ENCODE assay signal across 14 cellular contexts in genomic region chr4:86855572-86855971, GRCh38. TPM values are rescaled to one million over a fixed set of nuclear protein-coding genes. Genes with fewer than 3 reads are reported as not detected.
DNase-seq lines count a peak whose midpoint lies in the region; ATAC-seq and TF ChIP-seq lines count a peak whose summit lies in the region.
"Had no signal": no experiment of that assay in that cellular context is flagged by ENCODE, and none has a peak within 500 bp of the region (broad histone marks: within the 10 kb centered on the region; RNA-seq: fewer than 3 reads in every experiment).

No MANE protein-coding gene starts in this region.

- H4K20me1 ChIP-seq in PC-9 (ENCODE audit: insufficient read depth): no peaks in the 10 kb centered on the region

- no TSS peak for BruUV-seq in PC-9 (replicated peaks; lab: Mats Ljungman, UMichigan)

- DNase-seq in DMS153 (lab: John Stamatoyannopoulos, UW) (peak; percentile 23), DMS153 treated with DMSO at 0.1 percent for 48 hours (lab: John Stamatoyannopoulos, UW; ENCODE audit: unreplicated experiment) (no peak), PC-9 (peak; percentile 24 to 78), fibroblast of mammary gland (ENCODE audit: low read depth) (peak; percentile 63), stromal cell of bone marrow (ENCODE audit: low read depth) (peak; percentile 50), erythroblast (lab: John Stamatoyannopoulos, UW) (no peak)
- no peak for DNase-seq in CD8-positive, alpha-beta memory T cell
- no peak for DNase-seq in stimulated activated naive CD8-positive, alpha-beta T cell treated with anti-CD3 and anti-CD28 coated beads, Interleukin-15, Interleukin-2, amounts not matched to agents 100 U/mL and 50 U/mL, for 24 hours
- DNase-seq: 8988T; activated T-cell treated with anti-CD3 and anti-CD28 coated beads, Interleukin-2, amount 50 U/mL, for 72 hours; NCI-H69; right lobe of liver had no signal

- no peaks in the 10 kb centered on the region for H3K4me1 Mint-ChIP-seq in CD8-positive, alpha-beta memory T cell
- H3K4me1 Mint-ChIP-seq: brain had no signal

- peaks cover 0 to 5% (median 0%) of the 10 kb centered on the region in 3 donors for H3K36me3 Mint-ChIP-seq in CD8-positive, alpha-beta memory T cell
- H3K36me3 Mint-ChIP-seq: brain had no signal

- H3K27me3 Mint-ChIP-seq in CD8-positive, alpha-beta memory T cell: peaks cover 3 to 10% of the 10 kb centered on the region in 2 donors
- H3K27me3 Mint-ChIP-seq: brain had no signal

- H3K36me3 ChIP-seq in PC-9 (ENCODE audit: low read depth): no peaks in the 10 kb centered on the region
- no peaks in the 10 kb centered on the region for H3K36me3 ChIP-seq in CD8-positive, alpha-beta memory T cell (ENCODE audit: insufficient read depth, low read length)
- H3K36me3 ChIP-seq: right lobe of liver had no signal

- H3K9me2 ChIP-seq in PC-9 (ENCODE audit: insufficient read depth): no peaks in the 10 kb centered on the region

- H3K4me2 ChIP-seq in PC-9: peak overlapping the region; percentile 57

- CTCF ChIA-PET in PC-9 (lab: Charles Lee): interaction anchor here (1.9 kb wide), 1 partner anchor 25 kb away, joined by 10 read pairs; no protein-coding TSS in a partner anchor
- CTCF ChIA-PET in CD8-positive, alpha-beta memory T cell (lab: Charles Lee): no interaction called here

- no peak overlapping the region for H2AFZ ChIP-seq in PC-9

- H3K27ac Mint-ChIP-seq in CD8-positive, alpha-beta memory T cell: no peak overlapping the region
- H3K27ac Mint-ChIP-seq: activated T-cell treated with anti-CD3 and anti-CD28 coated beads, Interleukin-2, amount 50 U/mL, for 72 hours; brain had no signal

- peak overlapping the region; percentile 51 for H3K27ac ChIP-seq in PC-9
- no peak overlapping the region for H3K27ac ChIP-seq in CD8-positive, alpha-beta memory T cell (ENCODE audit: low read depth, low read length)
- H3K27ac ChIP-seq: right lobe of liver had no signal

- no peak; the same call in 1 of the 2 replicates for TF ChIP-seq CTCF in PC-9 (conservative IDR thresholded peaks at IDR 0.05)
- TF ChIP-seq CTCF in fibroblast of mammary gland (conservative IDR thresholded peaks at IDR 0.05; ENCODE audit: control insufficient read depth, insufficient read depth, low read depth, low read length): no peak

- no peak for TF ChIP-seq POLR2A in erythroblast (IDR thresholded peaks at IDR 0.05; ENCODE audit: low read length)

- no peaks in the 10 kb centered on the region for H3K79me2 ChIP-seq in PC-9 (ENCODE audit: low read depth)

- POLR2A ChIA-PET in PC-9 (lab: Charles Lee; ENCODE audit: unreplicated experiment): no interaction called here
- POLR2A ChIA-PET in CD8-positive, alpha-beta memory T cell (lab: Charles Lee): no interaction called here

- H3F3A ChIP-seq in PC-9 (ENCODE audit: insufficient read depth, low read depth): peaks cover 14% of the 10 kb centered on the region; the same call in 1 of the 2 replicates

- no peaks in the 10 kb centered on the region for H3K27me3 ChIP-seq in PC-9 (ENCODE audit: insufficient read depth, low read depth)
- H3K27me3 ChIP-seq in CD8-positive, alpha-beta memory T cell (ENCODE audit: insufficient read depth, low read length, poor library complexity, severe bottlenecking): no peaks in the 10 kb centered on the region
- H3K27me3 ChIP-seq: right lobe of liver had no signal

- H3K4me1 ChIP-seq in PC-9 (replicated peaks; ENCODE audit: insufficient read depth): peaks cover 30% of the 10 kb centered on the region
- no peaks in the 10 kb centered on the region for H3K4me1 ChIP-seq in CD8-positive, alpha-beta memory T cell (ENCODE audit: insufficient read depth, low read length)
- H3K4me1 ChIP-seq: right lobe of liver had no signal

- no peak for ATAC-seq in stimulated activated naive CD8-positive, alpha-beta T cell treated with anti-CD3 and anti-CD28 coated beads, Interleukin-15, Interleukin-2, amounts not matched to agents 100 U/mL and 50 U/mL, for 24 hours
- ATAC-seq: activated T-cell treated with anti-CD3 and anti-CD28 coated beads, Interleukin-2, amount 50 U/mL, for 72 hours had no signal

- no peaks in the 10 kb centered on the region for H3K9me3 Mint-ChIP-seq in CD8-positive, alpha-beta memory T cell
- H3K9me3 Mint-ChIP-seq: activated T-cell treated with anti-CD3 and anti-CD28 coated beads, Interleukin-2, amount 50 U/mL, for 72 hours had no signal

- H3K9me3 ChIP-seq in PC-9 (ENCODE audit: insufficient read depth, low read depth): no peaks in the 10 kb centered on the region
- H3K9me3 ChIP-seq in CD8-positive, alpha-beta memory T cell (ENCODE audit: low read length): no peaks in the 10 kb centered on the region
- H3K9me3 ChIP-seq: right lobe of liver had no signal

- H3K4me3 Mint-ChIP-seq in CD8-positive, alpha-beta memory T cell: no peak overlapping the region
- H3K4me3 Mint-ChIP-seq: activated T-cell treated with anti-CD3 and anti-CD28 coated beads, Interleukin-2, amount 50 U/mL, for 72 hours; brain had no signal

- intact Hi-C loops in PC-9 (cut with micrococcal nuclease; ENCODE audit: unreplicated experiment): loop anchor here (5.0 kb wide), 1 partner anchor 37 kb away; the partner anchor contains the start of gene C4orf36

- H3K4me3 ChIP-seq in PC-9: no peak overlapping the region; the same call in 1 of the 2 replicates
- no peak overlapping the region for H3K4me3 ChIP-seq in fibroblast of mammary gland (ENCODE audit: control insufficient read depth, low read depth, low read length)
- H3K4me3 ChIP-seq in CD8-positive, alpha-beta memory T cell (ENCODE audit: low read length): no peak overlapping the region
- H3K4me3 ChIP-seq: right lobe of liver had no signal

RNA-seq across cellular contexts. Expression of gene SLC10A6, which starts 6.4 kb away (rescaled TPM):
- not detected in 2 replicates for total RNA-seq in PC-9 (2021)
- total RNA-seq in CD8-positive, alpha-beta memory T cell: not detected
- not detected for polyA plus RNA-seq in CD8-positive, alpha-beta memory T cell
- total RNA-seq: epithelial cell of proximal tubule had no signal

RNA-seq across cellular contexts. Expression of gene C4orf36, which starts 36.6 kb away (rescaled TPM):
- 2.0 TPM in 1 of 2 replicates, not detected in the other for total RNA-seq in PC-9 (2021)
- not detected for total RNA-seq in CD8-positive, alpha-beta memory T cell
- not detected for polyA plus RNA-seq in CD8-positive, alpha-beta memory T cell

Comparison
In these comparisons a context has a peak if more than half of its experiments do, and no peak if none do; other contexts are left out.
1. DNase-seq: peak in DMS153 (single experiment), PC-9 (2 of 2), fibroblast of mammary gland (single experiment) and stromal cell of bone marrow (single experiment); none in DMS153 treated with DMSO at 0.1 percent for 48 hours (single experiment), erythroblast (0 of 2), CD8-positive, alpha-beta memory T cell (0 of 5) and stimulated activated naive CD8-positive, alpha-beta T cell treated with anti-CD3 and anti-CD28 coated beads, Interleukin-15, Interleukin-2, amounts not matched to agents 100 U/mL and 50 U/mL, for 24 hours (single experiment).